ENCODE assay signal across 8 cellular contexts in genomic region chr7:2670720-2671391, GRCh38. TPM values are rescaled to one million over a fixed set of nuclear protein-coding genes. Genes with fewer than 3 reads are reported as not detected.
DNase-seq lines count a peak whose midpoint lies in the region; ATAC-seq and TF ChIP-seq lines count a peak whose summit lies in the region.

No MANE protein-coding gene starts in this region.

- no peaks in the 10 kb centered on the region for H4K20me1 ChIP-seq in DOHH2 (ENCODE audit: control insufficient read depth, insufficient read depth, low read depth, low read length)

- no peak overlapping the region for H3K4me3 Mint-ChIP-seq in activated CD8-positive, alpha-beta T cell treated with anti-CD3 and anti-CD28 coated beads, Interleukin-2, amount 10 ng/mL, durations not matched to agents 7 days and 5 days

- H3K27me3 Mint-ChIP-seq in activated CD8-positive, alpha-beta T cell treated with anti-CD3 and anti-CD28 coated beads, Interleukin-2, amount 10 ng/mL, durations not matched to agents 7 days and 5 days (ENCODE audit: low read depth), result peaks cover 26% of the 10 kb centered on the region

- H3K27ac ChIP-seq in DOHH2 (ENCODE audit: low read depth, low read length) (no peak overlapping the region), mesendoderm (ENCODE audit: low read depth, low read length) (no peak overlapping the region)

- H3K4me3 ChIP-seq in DOHH2 (ENCODE audit: low read length), result no peak overlapping the region
- no peak overlapping the region for H3K4me3 ChIP-seq in mesendoderm (ENCODE audit: low read length)

- H3K4ac ChIP-seq in mesendoderm (ENCODE audit: low read depth, low read length), result no peak overlapping the region

- H3K27me3 ChIP-seq in DOHH2 (ENCODE audit: control insufficient read depth, low read length) (peaks cover 36% of the 10 kb centered on the region), mesendoderm (ENCODE audit: insufficient read depth, low read length, poor library complexity) (no peaks in the 10 kb centered on the region)

- H3K56ac ChIP-seq in mesendoderm (ENCODE audit: low read length), result no peak overlapping the region

- H2BK15ac ChIP-seq in mesendoderm (replicated peaks; ENCODE audit: low read depth), result no peak overlapping the region

- H3K23ac ChIP-seq in mesendoderm (ENCODE audit: low read length), result no peak overlapping the region

- no peak overlapping the region for H3K9ac ChIP-seq in mesendoderm (ENCODE audit: low read length)

- no peak overlapping the region for H4K5ac ChIP-seq in mesendoderm (ENCODE audit: low read length)

- H3K4me1 ChIP-seq in DOHH2 (ENCODE audit: control insufficient read depth, low read length) (no peaks in the 10 kb centered on the region), mesendoderm (ENCODE audit: control insufficient read depth, low read depth, low read length) (no peaks in the 10 kb centered on the region)

- no peaks in the 10 kb centered on the region for H3K9me3 ChIP-seq in DOHH2 (ENCODE audit: control insufficient read depth, insufficient read depth, low read length)

- no peak overlapping the region for H2BK120ac ChIP-seq in mesendoderm (ENCODE audit: low read depth, low read length)

- no peak overlapping the region for H3K27ac Mint-ChIP-seq in activated CD8-positive, alpha-beta T cell treated with anti-CD3 and anti-CD28 coated beads, Interleukin-2, amount 10 ng/mL, durations not matched to agents 7 days and 5 days

- ATAC-seq in HG02885 (IDR thresholded peaks at IDR 0.05; ENCODE audit: poor library complexity, unreplicated experiment), result peak; percentile 64
- ATAC-seq in activated CD8-positive, alpha-beta T cell treated with anti-CD3 and anti-CD28 coated beads, Interleukin-2, amount 10 ng/mL, durations not matched to agents 7 days and 5 days, result peak; percentile 91

- H3K79me2 ChIP-seq in DOHH2 (ENCODE audit: control insufficient read depth, low read length), result no peaks in the 10 kb centered on the region
- H3K79me2 ChIP-seq in mesendoderm (ENCODE audit: control insufficient read depth, insufficient read depth, low read length), result no peaks in the 10 kb centered on the region

- CTCF ChIA-PET in activated CD8-positive, alpha-beta T cell treated with anti-CD3 and anti-CD28 coated beads, Interleukin-2, amount 10 ng/mL, durations not matched to agents 7 days and 5 days (lab: Charles Lee), result interaction anchor here (0.8 to 10.1 kb wide), 22 partner anchors 9 to 219 kb away, joined by 3 to 189 read pairs (median 5); no protein-coding TSS in a partner anchor

- no peaks in the 10 kb centered on the region for H3K9me2 ChIP-seq in DOHH2 (replicated peaks; ENCODE audit: control insufficient read depth, low read length)

- no peak overlapping the region for H3K4me2 ChIP-seq in DOHH2 (ENCODE audit: low read length)
- H3K4me2 ChIP-seq in mesendoderm (ENCODE audit: low read length), result no peak overlapping the region

- no peaks in the 10 kb centered on the region for H3K79me1 ChIP-seq in mesendoderm (ENCODE audit: low read length)

- H3K36me3 Mint-ChIP-seq in activated CD8-positive, alpha-beta T cell treated with anti-CD3 and anti-CD28 coated beads, Interleukin-2, amount 10 ng/mL, durations not matched to agents 7 days and 5 days (ENCODE audit: low read depth), result no peaks in the 10 kb centered on the region

- no peak overlapping the region for H3K18ac ChIP-seq in mesendoderm (ENCODE audit: low read length)

- DNase-seq in NCI-H774 (lab: John Stamatoyannopoulos, UW) (peak; percentile 3), mesendoderm (peak; percentile 81), cortex of kidney (lab: John Stamatoyannopoulos, UW) (no peak)
- DNase-seq in activated CD8-positive, alpha-beta T cell treated with anti-CD3 and anti-CD28 coated beads, Interleukin-2, amount 10 ng/mL, durations not matched to agents 7 days and 5 days, result peak; percentile 78
- peak; percentile 55 for DNase-seq in effector CD4-positive, alpha-beta T cell
- DNase-seq in stimulated activated CD8-positive, alpha-beta memory T cell treated with anti-CD3 and anti-CD28 coated beads, Interleukin-7, amount 100 ng/mL, for 24 hours (ENCODE audit: low read depth), result peak; percentile 35

- H2BK5ac ChIP-seq in mesendoderm (ENCODE audit: low read length), result no peak overlapping the region

- no peak overlapping the region for H4K8ac ChIP-seq in mesendoderm (ENCODE audit: low read depth, low read length)

- no peaks in the 10 kb centered on the region for H3K36me3 ChIP-seq in DOHH2 (ENCODE audit: control insufficient read depth, low read length)
- no peaks in the 10 kb centered on the region for H3K36me3 ChIP-seq in mesendoderm (ENCODE audit: control insufficient read depth, insufficient read depth, low read length)

- POLR2A ChIA-PET in activated CD8-positive, alpha-beta T cell treated with anti-CD3 and anti-CD28 coated beads, Interleukin-2, amount 10 ng/mL, durations not matched to agents 7 days and 5 days (lab: Charles Lee), result interaction anchor here (1.7 to 4.0 kb wide), 2 partner anchors 29 to 39 kb away, joined by 5 to 15 read pairs; no protein-coding TSS in a partner anchor

- no peak overlapping the region for H2AK5ac ChIP-seq in mesendoderm (ENCODE audit: low read length)

- H3F3A ChIP-seq in DOHH2 (ENCODE audit: control insufficient read depth, insufficient read depth), result no peaks in the 10 kb centered on the region

- no peaks in the 10 kb centered on the region for H3K9me3 Mint-ChIP-seq in activated CD8-positive, alpha-beta T cell treated with anti-CD3 and anti-CD28 coated beads, Interleukin-2, amount 10 ng/mL, durations not matched to agents 7 days and 5 days (ENCODE audit: insufficient read depth)

- peaks cover 11% of the 10 kb centered on the region for H3K4me1 Mint-ChIP-seq in activated CD8-positive, alpha-beta T cell treated with anti-CD3 and anti-CD28 coated beads, Interleukin-2, amount 10 ng/mL, durations not matched to agents 7 days and 5 days (ENCODE audit: low read depth)

- peak; percentile 93 for TF ChIP-seq CTCF in DOHH2 (IDR thresholded peaks at IDR 0.05; ENCODE audit: low read depth, low read length, poor library complexity, severe bottlenecking)

- no CpG with 5 or more reads among the region's 25 CpGs for whole genome bisulfite sequencing in mesendoderm (ENCODE audit: extremely low coverage, insufficient coverage, low lambda C conversion rate)

RNA-seq across cellular contexts. Expression of gene AMZ1, which starts 17.1 kb away (rescaled TPM):
- total RNA-seq in activated CD8-positive, alpha-beta T cell treated with anti-CD3 and anti-CD28 coated beads, Interleukin-2, amount 10 ng/mL, durations not matched to agents 7 days and 5 days, result not detected
- polyA plus RNA-seq in mesendoderm (2013, experiment 1 of 2), result 0.28 TPM
- 0.34 TPM for polyA plus RNA-seq in mesendoderm (2013, experiment 2 of 2)

RNA-seq across cellular contexts. Expression of gene TTYH3, which starts 39.1 kb away (rescaled TPM):
- total RNA-seq in activated CD8-positive, alpha-beta T cell treated with anti-CD3 and anti-CD28 coated beads, Interleukin-2, amount 10 ng/mL, durations not matched to agents 7 days and 5 days, result 10 to 100 TPM; 37.0 to 37.7 TPM
- polyA plus RNA-seq in mesendoderm (2013, experiment 1 of 2), result 98.9 TPM
- polyA plus RNA-seq in mesendoderm (2013, experiment 2 of 2), result 97.0 TPM
